Comparison of ENCODE assay signal across 33 cellular contexts in genomic region chr10:27391916-27392315, GRCh38.
"Had no signal": no experiment of that assay in that cellular context is flagged by ENCODE, and none has a peak within 500 bp of the region (broad histone marks: within the 10 kb centered on the region; RNA-seq: fewer than 3 reads in every experiment).

No MANE protein-coding gene starts in this region.

- H3K4me3 ChIP-seq: adrenal gland, body of pancreas, PC-9 had no signal

- H3K27me3 ChIP-seq: body of pancreas had no signal

- H3K36me3 ChIP-seq: adrenal gland had no signal

- H3K9ac ChIP-seq: KMS-11 had no signal

- H3K27ac ChIP-seq: adrenal gland, body of pancreas, KMS-11, PC-9, VCaP had no signal

- DNase-seq: activated B cell treated with CpG ODN at 0.5 μM for 24 hours; activated CD4-positive, alpha-beta memory T cell treated with anti-CD3 and anti-CD28 coated beads for 36 hours; activated CD4-positive, alpha-beta T cell treated with anti-CD3 and anti-CD28 coated beads for 4 hours; activated CD4-positive, alpha-beta T cell treated with anti-CD3 and anti-CD28 coated beads, Interleukin-2, amount 50 U/mL, for 1 hour; activated CD4-positive, CD25-positive, alpha-beta regulatory T cell treated with anti-CD3 and anti-CD28 coated beads, Interleukin-2, amount 50 U/mL, for 72 hours; activated CD8-positive, alpha-beta memory T cell treated with anti-CD3 and anti-CD28 coated beads, Interleukin-2, amount 50 U/mL, for 4 hours; activated gamma-delta T cell treated with Interleukin-2 at 50 U/mL for 16 hours; activated naive CD4-positive, alpha-beta T cell treated with anti-CD3 and anti-CD28 coated beads for 36 hours; activated T-cell treated with anti-CD3 and anti-CD28 coated beads for 4 hours; activated T-cell treated with anti-CD3 and anti-CD28 coated beads, Interleukin-2, amount 50 U/mL, for 4 hours; adrenal gland; body of pancreas; central memory CD4-positive, alpha-beta T cell; NCI-H1092 treated with DMSO at 0.1 percent for 48 hours; NCI-H1417; NCI-H146; NCI-H187; NCI-H2029 treated with DMSO at 0.1 percent for 48 hours; NCI-H2107; NCI-H226; NCI-H446 treated with DMSO at 0.1 percent for 48 hours; NCI-H69; NCI-H82; PC-9; SIG-M5; T-helper 1 cell; T-helper 2 cell; T-helper 9 cell had no signal

- H3K4me2 ChIP-seq: KMS-11, PC-9 had no signal

- ATAC-seq: activated naive CD4-positive, alpha-beta T cell treated with anti-CD3 and anti-CD28 coated beads, Interleukin-2, amount 50 U/mL, for 72 hours; activated T-cell treated with anti-CD3 and anti-CD28 coated beads, Interleukin-2, amount 50 U/mL, for 4 hours; body of pancreas; Right ventricle myocardium inferior; SK-N-SH treated with all-trans-retinoic acid at 6 μM for 48 hours had no signal

- H3K9me3 ChIP-seq: adrenal gland, body of pancreas had no signal

- H2AFZ ChIP-seq: PC-9 had no signal

- H3K4me1 ChIP-seq: adrenal gland, body of pancreas had no signal
